25 cellular contexts compared by ENCODE assay signal in genomic region chr10:43119416-43120115, GRCh38. TPM values are rescaled to one million over a fixed set of nuclear protein-coding genes. Genes with fewer than 3 reads are reported as not detected.
DNase-seq lines count a peak whose midpoint lies in the region; ATAC-seq and TF ChIP-seq lines count a peak whose summit lies in the region.
"Had no signal": no experiment of that assay in that cellular context is flagged by ENCODE, and none has a peak within 500 bp of the region (broad histone marks: within the 10 kb centered on the region; RNA-seq: fewer than 3 reads in every experiment).

No MANE protein-coding gene starts in this region.

- peak overlapping the region; percentile 97 for H3K27ac Mint-ChIP-seq in T-helper 2 cell treated with Interferon-gamma antibody and Interleukin-4, amounts not matched to agents 5 μg/mL and 100 μg/mL, for 36 hours
- H3K27ac Mint-ChIP-seq in glutamatergic neuron (ENCODE audit: unreplicated experiment) = no peak overlapping the region
- H3K27ac Mint-ChIP-seq: progenitor cell of endocrine pancreas had no signal

- H3K9ac ChIP-seq in BLaER1 = no peak overlapping the region; the same call in 1 of the 2 replicates
- H3K9ac ChIP-seq: GM23248, KMS-11 had no signal

- TF ChIP-seq POLR2A in gastrocnemius medialis (IDR thresholded peaks at IDR 0.05) = no peak

- H3K9me3 ChIP-seq in BLaER1 (no peaks in the 10 kb centered on the region), osteoblast (ENCODE audit: low read depth, low read length) (no peaks in the 10 kb centered on the region), gastrocnemius medialis (no peaks in the 10 kb centered on the region)
- H3K9me3 ChIP-seq: adrenal gland, body of pancreas, sigmoid colon, uterus had no signal

- H3K79me2 ChIP-seq in osteoblast (ENCODE audit: insufficient read depth, low read length) = no peaks in the 10 kb centered on the region

- TF ChIP-seq CTCF in glutamatergic neuron (IDR thresholded peaks at IDR 0.05; ENCODE audit: partially characterized antibody, unreplicated experiment) (no peak), osteoblast (IDR thresholded peaks at IDR 0.05; ENCODE audit: extremely low read depth, low read depth, low read length) (no peak), gastrocnemius medialis (IDR thresholded peaks at IDR 0.05 in 4 of 5, conservative IDR thresholded peaks at IDR 0.05 in 1 of 5) (no peak)

- H3K27ac ChIP-seq in BLaER1 (peak overlapping the region; percentile 79; the same call in 1 of the 2 replicates), osteoblast (ENCODE audit: low read depth, low read length) (no peak overlapping the region), gastrocnemius medialis (no peak overlapping the region)
- H3K27ac ChIP-seq: adrenal gland, body of pancreas, GM23248, KMS-11, sigmoid colon, SK-N-MC, uterus, VCaP had no signal

- peaks cover 42% of the 10 kb centered on the region for H3K4me1 Mint-ChIP-seq in T-helper 2 cell treated with Interferon-gamma antibody and Interleukin-4, amounts not matched to agents 5 μg/mL and 100 μg/mL, for 36 hours (ENCODE audit: low read depth)
- H3K4me1 Mint-ChIP-seq in glutamatergic neuron (ENCODE audit: low read depth, unreplicated experiment) = peaks cover 26% of the 10 kb centered on the region

- no peak overlapping the region for H2AFZ ChIP-seq in osteoblast (ENCODE audit: low read length)
- H2AFZ ChIP-seq: GM23248 had no signal

- in situ Hi-C loops in gastrocnemius medialis (cut with MboI; ENCODE audit: low sequenced_read_pairs in 4 of 4) = loop anchor here in 1 of 4 donors (25.0 kb wide), 2 partner anchors 257 to 357 kb away; no protein-coding TSS in a partner anchor

- no peak for DNase-seq in T-helper 2 cell treated with Interferon-gamma antibody and Interleukin-4, amounts not matched to agents 5 μg/mL and 100 μg/mL, for 36 hours (ENCODE audit: low spot score)
- no peak for DNase-seq in T-helper 2 cell
- DNase-seq in glutamatergic neuron = peak; percentile 27
- DNase-seq in osteoblast (ENCODE audit: insufficient read length, low spot score, missing footprints) = peak; percentile 66
- DNase-seq in gastrocnemius medialis = no peak
- no peak for DNase-seq in NCI-H524 treated with DMSO at 0.1 percent for 48 hours (lab: John Stamatoyannopoulos, UW)
- DNase-seq: 8988T; activated CD4-positive, alpha-beta T cell treated with anti-CD3 and anti-CD28 coated beads for 48 hours; body of pancreas; cerebellar nuclear complex; DMS153; GM23248; NCI-H1436; sigmoid colon; stimulated activated CD4-positive, alpha-beta T cell treated with anti-CD3 and anti-CD28 coated beads, Interleukin-4, amount 100 ng/mL, for 4 hours; stimulated activated naive B cell treated with anti-CD40 and anti-IgM and Interleukin-4, amounts not matched to agents 10 μg/mL and 1 μg/mL and 100 μg/mL, for 72 hours; uterus had no signal

- ATAC-seq in GM19324 (IDR thresholded peaks at IDR 0.05; ENCODE audit: low FRiP score, unreplicated experiment) = no peak
- no peak for ATAC-seq in gastrocnemius medialis
- ATAC-seq: body of pancreas; stimulated activated naive B cell treated with anti-CD40 and anti-IgM and Interleukin-4, amounts not matched to agents 10 μg/mL and 1 μg/mL and 100 μg/mL, for 72 hours had no signal

- H3K4me3 ChIP-seq in BLaER1 = no peak overlapping the region
- no peak overlapping the region for H3K4me3 ChIP-seq in osteoblast (ENCODE audit: insufficient read depth, low read length)
- no peak overlapping the region for H3K4me3 ChIP-seq in gastrocnemius medialis
- H3K4me3 ChIP-seq: adrenal gland, body of pancreas, GM23248, lung, sigmoid colon, SK-N-MC, uterus had no signal

- H3K4me3 Mint-ChIP-seq in T-helper 2 cell treated with Interferon-gamma antibody and Interleukin-4, amounts not matched to agents 5 μg/mL and 100 μg/mL, for 36 hours = no peak overlapping the region
- H3K4me3 Mint-ChIP-seq in glutamatergic neuron (ENCODE audit: unreplicated experiment) = no peak overlapping the region
- H3K4me3 Mint-ChIP-seq: stimulated activated naive B cell treated with anti-CD40 and anti-IgM and Interleukin-4, amounts not matched to agents 10 μg/mL and 1 μg/mL and 100 μg/mL, for 72 hours had no signal

- H4K20me1 ChIP-seq in BLaER1 (no peaks in the 10 kb centered on the region), osteoblast (ENCODE audit: insufficient read depth, low read length) (no peaks in the 10 kb centered on the region)

- no peaks in the 10 kb centered on the region for H3K27me3 Mint-ChIP-seq in T-helper 2 cell treated with Interferon-gamma antibody and Interleukin-4, amounts not matched to agents 5 μg/mL and 100 μg/mL, for 36 hours (ENCODE audit: low read depth)
- H3K27me3 Mint-ChIP-seq in glutamatergic neuron (ENCODE audit: unreplicated experiment) = peaks cover 16% of the 10 kb centered on the region
- H3K27me3 Mint-ChIP-seq: stimulated activated naive B cell treated with anti-CD40 and anti-IgM and Interleukin-4, amounts not matched to agents 10 μg/mL and 1 μg/mL and 100 μg/mL, for 72 hours had no signal

- H3K36me3 Mint-ChIP-seq in T-helper 2 cell treated with Interferon-gamma antibody and Interleukin-4, amounts not matched to agents 5 μg/mL and 100 μg/mL, for 36 hours (ENCODE audit: low read depth) = no peaks in the 10 kb centered on the region
- H3K36me3 Mint-ChIP-seq in glutamatergic neuron (ENCODE audit: unreplicated experiment) = no peaks in the 10 kb centered on the region
- H3K36me3 Mint-ChIP-seq: stimulated activated naive B cell treated with anti-CD40 and anti-IgM and Interleukin-4, amounts not matched to agents 10 μg/mL and 1 μg/mL and 100 μg/mL, for 72 hours had no signal

- H3K4me1 ChIP-seq in BLaER1 = peaks cover 83% of the 10 kb centered on the region
- H3K4me1 ChIP-seq in osteoblast (ENCODE audit: insufficient read depth, low read length) = no peaks in the 10 kb centered on the region
- H3K4me1 ChIP-seq in gastrocnemius medialis = no peaks in the 10 kb centered on the region
- H3K4me1 ChIP-seq: adrenal gland, body of pancreas, sigmoid colon, uterus had no signal

- H3K36me3 ChIP-seq in BLaER1 (no peaks in the 10 kb centered on the region), osteoblast (ENCODE audit: insufficient read depth, low read length) (no peaks in the 10 kb centered on the region), gastrocnemius medialis (no peaks in the 10 kb centered on the region)
- H3K36me3 ChIP-seq: adrenal gland, sigmoid colon, uterus had no signal

- no peaks in the 10 kb centered on the region for H3K9me3 Mint-ChIP-seq in T-helper 2 cell treated with Interferon-gamma antibody and Interleukin-4, amounts not matched to agents 5 μg/mL and 100 μg/mL, for 36 hours
- H3K9me3 Mint-ChIP-seq in glutamatergic neuron (ENCODE audit: unreplicated experiment) = peaks cover 10% of the 10 kb centered on the region
- H3K9me3 Mint-ChIP-seq: stimulated activated naive B cell treated with anti-CD40 and anti-IgM and Interleukin-4, amounts not matched to agents 10 μg/mL and 1 μg/mL and 100 μg/mL, for 72 hours had no signal

- intact Hi-C loops in gastrocnemius medialis (cut with DNase I; ENCODE audit: low total_unique reads) = no loop called here

- H3K4me2 ChIP-seq in BLaER1 = peak overlapping the region; percentile 91
- H3K4me2 ChIP-seq in osteoblast (ENCODE audit: insufficient read depth, low read length) = no peak overlapping the region
- H3K4me2 ChIP-seq: KMS-11 had no signal

- H3K27me3 ChIP-seq in BLaER1 (no peaks in the 10 kb centered on the region), osteoblast (ENCODE audit: insufficient read depth, low read length) (peaks cover under 1% of the 10 kb centered on the region), gastrocnemius medialis (no peaks in the 10 kb centered on the region)
- H3K27me3 ChIP-seq: adrenal gland, body of pancreas, sigmoid colon, uterus had no signal

RNA-seq across cellular contexts. Expression of gene CSGALNACT2, which starts 18.7 kb away (rescaled TPM):
- total RNA-seq in glutamatergic neuron (ENCODE audit: unreplicated experiment) (28.3 TPM), osteoblast (31.8 and 37.7 TPM in 2 replicates), gastrocnemius medialis (10 to 100 TPM; 12.3 to 17.3 (median 14.1) TPM)

RNA-seq across cellular contexts. Expression of gene RET, which starts 42.7 kb away (rescaled TPM):
- total RNA-seq in glutamatergic neuron (ENCODE audit: unreplicated experiment) (34.7 TPM), osteoblast (under 0.01 TPM in 2 replicates), gastrocnemius medialis (1 to 10 TPM in 1 of 4 donors, under 1 TPM in 3; 0.51 to 1.2 (median 0.62) TPM)
- total RNA-seq: GM23248 had no signal

Comparison
In these comparisons a context has a peak if more than half of its experiments do, and no peak if none do; other contexts are left out.
1. DNase-seq: peak in glutamatergic neuron (single experiment) and osteoblast (single experiment); none in T-helper 2 cell treated with Interferon-gamma antibody and Interleukin-4, amounts not matched to agents 5 μg/mL and 100 μg/mL, for 36 hours (single experiment), T-helper 2 cell (0 of 5), gastrocnemius medialis (0 of 2) and NCI-H524 treated with DMSO at 0.1 percent for 48 hours (single experiment).
2. RNA of gene RET, which starts 42.7 kb away (total RNA-seq): 34.7 TPM in glutamatergic neuron (single experiment); 0.51 to 1.2 TPM in gastrocnemius medialis and under 0.01 TPM in osteoblast; every median in the first group is over 10 times any median in the second.